In the genomic region with DNA sequence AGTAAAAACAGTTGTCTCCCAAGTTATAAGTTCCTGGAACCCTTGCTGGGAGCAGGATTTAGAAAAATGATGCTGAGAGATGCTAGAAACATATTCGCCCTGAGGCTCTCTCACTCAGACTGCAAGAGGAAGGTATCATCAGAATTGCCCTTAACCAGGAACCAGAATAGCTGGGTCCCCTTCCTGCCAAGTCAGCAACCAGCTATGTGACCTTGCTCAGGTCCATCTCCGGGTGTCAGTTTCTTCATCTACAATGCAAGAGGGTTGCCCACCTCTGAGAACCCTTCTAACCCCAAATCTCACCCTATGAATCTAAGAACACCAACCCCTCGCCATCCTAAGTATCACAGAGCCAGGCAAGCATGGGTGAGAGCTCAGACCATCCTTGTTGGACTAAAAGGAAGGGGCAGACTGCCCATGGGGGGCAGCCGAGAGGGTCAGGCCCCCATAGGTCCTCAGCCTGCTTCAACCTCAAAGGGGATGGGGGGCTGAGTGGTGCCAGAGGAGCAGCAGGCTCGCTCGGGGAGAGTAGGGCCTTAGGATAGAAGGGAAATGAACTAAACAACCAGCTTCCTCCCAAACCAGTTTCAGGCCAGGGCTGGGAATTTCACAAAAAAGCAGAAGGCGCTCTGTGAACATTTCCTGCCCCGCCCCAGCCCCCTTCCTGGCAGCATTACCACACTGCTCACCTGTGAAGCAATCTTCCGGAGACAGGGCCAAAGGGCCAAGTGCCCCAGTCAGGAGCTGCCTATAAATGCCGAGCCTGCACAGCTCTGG, we compare ENCODE assay signal across 11 cellular contexts. TPM values are rescaled to one million over a fixed set of nuclear protein-coding genes. Genes with fewer than 3 reads are reported as not detected.
DNase-seq lines count a peak whose midpoint lies in the region; ATAC-seq lines count a peak whose summit lies in the region.
"Had no signal": no experiment of that assay in that cellular context is flagged by ENCODE, and none has a peak within 500 bp of the region (broad histone marks: within the 10 kb centered on the region; RNA-seq: fewer than 3 reads in every experiment).

No MANE protein-coding gene starts in this region.

- no peaks in the 10 kb centered on the region for H3K79me1 ChIP-seq in neuronal stem cell (ENCODE audit: low read depth, low read length)

- no peak overlapping the region for H2AFZ ChIP-seq in neuronal stem cell (ENCODE audit: low read length)

- H3K18ac ChIP-seq in neuronal stem cell (ENCODE audit: low read length), result peak overlapping the region; percentile 48

- H3K27me3 ChIP-seq in esophagus (ENCODE audit: control insufficient read depth in 1 of 2, insufficient read depth in 2 of 2, low read length in 2 of 2), result no peaks in the 10 kb centered on the region
- peaks cover 0 to 29% (median 0%) of the 10 kb centered on the region in 3 experiments for H3K27me3 ChIP-seq in neuronal stem cell (ENCODE audit: control insufficient read depth in 3 of 3, insufficient read depth in 3 of 3, low read depth in 1 of 3, low read length in 3 of 3)

- H3K14ac ChIP-seq in neuronal stem cell (ENCODE audit: low read length), result no peak overlapping the region

- H3K36me3 Mint-ChIP-seq in activated T-cell treated with anti-CD3 and anti-CD28 coated beads, Interleukin-2, amount 50 U/mL, for 24 hours (ENCODE audit: low read depth), result no peaks in the 10 kb centered on the region
- H3K36me3 Mint-ChIP-seq: CD4-positive, CD25-positive, alpha-beta regulatory T cell had no signal

- H3K9ac ChIP-seq in neuronal stem cell (ENCODE audit: low read depth, low read length, poor library complexity), result no peak overlapping the region

- H2AK5ac ChIP-seq in neuronal stem cell (ENCODE audit: low read depth, low read length), result no peak overlapping the region

- 39 to 49% methylated on average over 10 of the region's 10 CpGs for WGBS in esophagus, 2 donors
- WGBS in neuronal stem cell (ENCODE audit: extremely low coverage in 2 of 2, insufficient read length in 2 of 2, insufficient replicate concordance in 1 of 2), 2 donors, result no CpG with 5 or more reads among the region's 10 CpGs

- H3K4me1 Mint-ChIP-seq in activated T-cell treated with anti-CD3 and anti-CD28 coated beads, Interleukin-2, amount 50 U/mL, for 24 hours (ENCODE audit: low read depth), result peaks cover 13% of the 10 kb centered on the region

- no peaks in the 10 kb centered on the region for H3K27me3 Mint-ChIP-seq in activated T-cell treated with anti-CD3 and anti-CD28 coated beads, Interleukin-2, amount 50 U/mL, for 24 hours

- no peak overlapping the region for H3K4me3 Mint-ChIP-seq in activated T-cell treated with anti-CD3 and anti-CD28 coated beads, Interleukin-2, amount 50 U/mL, for 24 hours

- H2BK5ac ChIP-seq in neuronal stem cell (ENCODE audit: low read length), result no peak overlapping the region

- no peak overlapping the region for H4K91ac ChIP-seq in neuronal stem cell (ENCODE audit: low read depth, low read length, poor library complexity)

- no peak overlapping the region for H3K23ac ChIP-seq in neuronal stem cell (ENCODE audit: low read depth, low read length, poor library complexity)

- no peaks in the 10 kb centered on the region for H3K9me3 Mint-ChIP-seq in activated T-cell treated with anti-CD3 and anti-CD28 coated beads, Interleukin-2, amount 50 U/mL, for 24 hours

- no peak overlapping the region for H2BK15ac ChIP-seq in neuronal stem cell (ENCODE audit: low read length)

- peak; percentile 80 for DNase-seq in CD1c-positive myeloid dendritic cell (ENCODE audit: extremely low spot score)
- peak; percentile 88 for DNase-seq in NOMO-1 treated with DMSO at 0.1 percent for 48 hours (lab: John Stamatoyannopoulos, UW; ENCODE audit: unreplicated experiment)
- DNase-seq in neuronal stem cell (ENCODE audit: low spot score), result no peak
- DNase-seq in NCI-H774 (lab: John Stamatoyannopoulos, UW), result no peak
- no peak for DNase-seq in SK-N-DZ (ENCODE audit: low spot score)
- DNase-seq in activated T-cell treated with anti-CD3 and anti-CD28 coated beads, Interleukin-2, amount 50 U/mL, for 24 hours, result no peak
- DNase-seq: CD4-positive, CD25-positive, alpha-beta regulatory T cell; mesendoderm had no signal

- no peak overlapping the region for H2BK120ac ChIP-seq in neuronal stem cell (ENCODE audit: low read depth, low read length)

- H4K8ac ChIP-seq in neuronal stem cell (ENCODE audit: low read depth, low read length), result no peak overlapping the region

- H3K4me3 ChIP-seq in esophagus (ENCODE audit: low read depth in 1 of 2, low read length in 2 of 2), result peak overlapping the region; percentile 41 to 59
- H3K4me3 ChIP-seq in neuronal stem cell (ENCODE audit: low read length in 2 of 2), result no peak overlapping the region

- ATAC-seq in GM18858 (IDR thresholded peaks at IDR 0.05; ENCODE audit: unreplicated experiment), result no peak

- H3K36me3 ChIP-seq in esophagus (ENCODE audit: control insufficient read depth in 2 of 2, insufficient read depth in 2 of 2, low read length in 1 of 2), result peaks cover 0 to 3% of the 10 kb centered on the region in 2 donors
- H3K36me3 ChIP-seq in neuronal stem cell (replicated peaks in 1 of 2; ENCODE audit: control insufficient read depth in 2 of 2, insufficient read depth in 2 of 2, low read length in 2 of 2), result no peaks in the 10 kb centered on the region

- H2BK12ac ChIP-seq in neuronal stem cell (ENCODE audit: low read length), result no peak overlapping the region

- H3K27ac Mint-ChIP-seq in activated T-cell treated with anti-CD3 and anti-CD28 coated beads, Interleukin-2, amount 50 U/mL, for 24 hours, result no peak overlapping the region

- H3K4ac ChIP-seq in neuronal stem cell (ENCODE audit: low read length), result no peak overlapping the region

- H3K4me1 ChIP-seq in esophagus (ENCODE audit: control insufficient read depth in 2 of 2, insufficient read depth in 2 of 2, low read length in 1 of 2), result peaks cover 2 to 6% of the 10 kb centered on the region in 2 donors
- no peaks in the 10 kb centered on the region for H3K4me1 ChIP-seq in neuronal stem cell (ENCODE audit: control insufficient read depth in 2 of 2, insufficient read depth in 1 of 2, low read depth in 1 of 2, low read length in 2 of 2)

- no peak overlapping the region for H3K4me2 ChIP-seq in neuronal stem cell (ENCODE audit: insufficient read depth, low read length, poor library complexity, severe bottlenecking)

- H3K27ac ChIP-seq in esophagus (ENCODE audit: low read depth in 2 of 2, low read length in 1 of 2) (peak overlapping the region; percentile 93 to 99), neuronal stem cell (replicated peaks; ENCODE audit: low read length) (no peak overlapping the region)

- H3K9me3 ChIP-seq in esophagus (ENCODE audit: control insufficient read depth in 2 of 2, insufficient read depth in 1 of 2, low read depth in 1 of 2, low read length in 1 of 2) (no peaks in the 10 kb centered on the region), neuronal stem cell (replicated peaks in 1 of 2; ENCODE audit: control insufficient read depth in 2 of 2, insufficient read depth in 1 of 2, low read depth in 1 of 2, low read length in 2 of 2) (no peaks in the 10 kb centered on the region)

RNA-seq across cellular contexts. Expression of gene S100A9, which starts 0.4 kb away (rescaled TPM):
- polyA plus RNA-seq in esophagus, result over 10,000 TPM; 47,233 to 60,368 TPM
- polyA plus RNA-seq in neuronal stem cell (2013, experiment 1 of 2), result not detected
- not detected for polyA plus RNA-seq in neuronal stem cell (2013, experiment 2 of 2)
- not detected in 2 replicates for polyA plus RNA-seq in SK-N-DZ (2014; cell fraction: cytosol; rRNA removed)
- not detected in 2 replicates for polyA plus RNA-seq in SK-N-DZ (2014; cell fraction: nucleus; rRNA removed)

RNA-seq across cellular contexts. Expression of gene PGLYRP4, which starts 8.6 kb away (rescaled TPM):
- 1 to 10 TPM; 3.1 to 3.3 TPM for polyA plus RNA-seq in esophagus
- not detected for polyA plus RNA-seq in neuronal stem cell (2013, experiment 1 of 2)
- polyA plus RNA-seq in neuronal stem cell (2013, experiment 2 of 2), result not detected
- polyA plus RNA-seq in SK-N-DZ (2014; cell fraction: cytosol; rRNA removed), result not detected in 2 replicates
- polyA plus RNA-seq in SK-N-DZ (2014; cell fraction: nucleus; rRNA removed), result not detected in 2 replicates
- polyA plus RNA-seq: aorta had no signal

RNA-seq across cellular contexts. Expression of gene S100A12, which starts 18.2 kb away (rescaled TPM):
- polyA plus RNA-seq in esophagus, result 100 to 1,000 TPM in 1 of 2 donors, 10 to 100 TPM in 1; 67.2 to 222 TPM
- not detected for polyA plus RNA-seq in neuronal stem cell (2013, experiment 1 of 2)
- not detected for polyA plus RNA-seq in neuronal stem cell (2013, experiment 2 of 2)
- polyA plus RNA-seq in SK-N-DZ (2014; cell fraction: cytosol; rRNA removed), result not detected in 2 replicates
- not detected in 2 replicates for polyA plus RNA-seq in SK-N-DZ (2014; cell fraction: nucleus; rRNA removed)

RNA-seq across cellular contexts. Expression of gene S100A8, which starts 33.6 kb away (rescaled TPM):
- polyA plus RNA-seq in esophagus, result over 10,000 TPM; 44,360 to 65,887 TPM
- not detected for polyA plus RNA-seq in neuronal stem cell (2013, experiment 1 of 2)
- not detected for polyA plus RNA-seq in neuronal stem cell (2013, experiment 2 of 2)
- not detected in 2 replicates for polyA plus RNA-seq in SK-N-DZ (2014; cell fraction: cytosol; rRNA removed)
- not detected in 2 replicates for polyA plus RNA-seq in SK-N-DZ (2014; cell fraction: nucleus; rRNA removed)

RNA-seq across cellular contexts. Expression of gene PGLYRP3, which starts 44.5 kb away (rescaled TPM):
- polyA plus RNA-seq in esophagus, result 10 to 100 TPM in 1 of 2 donors, 1 to 10 TPM in 1; 9.9 to 21.5 TPM
- not detected for polyA plus RNA-seq in neuronal stem cell (2013, experiment 1 of 2)
- polyA plus RNA-seq in neuronal stem cell (2013, experiment 2 of 2), result not detected
- polyA plus RNA-seq in SK-N-DZ (2014; cell fraction: cytosol; rRNA removed), result not detected in 2 replicates
- polyA plus RNA-seq in SK-N-DZ (2014; cell fraction: nucleus; rRNA removed), result not detected in 2 replicates
- polyA plus RNA-seq: aorta; CD4-positive, CD25-positive, alpha-beta regulatory T cell had no signal

Comparison
In these comparisons a context has a peak if more than half of its experiments do, and no peak if none do; other contexts are left out.
1. DNase-seq: peak in CD1c-positive myeloid dendritic cell (single experiment) and NOMO-1 treated with DMSO at 0.1 percent for 48 hours (single experiment); none in neuronal stem cell (single experiment), NCI-H774 (single experiment), SK-N-DZ (single experiment) and activated T-cell treated with anti-CD3 and anti-CD28 coated beads, Interleukin-2, amount 50 U/mL, for 24 hours (single experiment).
2. H3K4me3 ChIP-seq: peak in esophagus (2 of 2); none in neuronal stem cell (0 of 2).